ENCODE assay signal across 12 cellular contexts in the genomic region with DNA sequence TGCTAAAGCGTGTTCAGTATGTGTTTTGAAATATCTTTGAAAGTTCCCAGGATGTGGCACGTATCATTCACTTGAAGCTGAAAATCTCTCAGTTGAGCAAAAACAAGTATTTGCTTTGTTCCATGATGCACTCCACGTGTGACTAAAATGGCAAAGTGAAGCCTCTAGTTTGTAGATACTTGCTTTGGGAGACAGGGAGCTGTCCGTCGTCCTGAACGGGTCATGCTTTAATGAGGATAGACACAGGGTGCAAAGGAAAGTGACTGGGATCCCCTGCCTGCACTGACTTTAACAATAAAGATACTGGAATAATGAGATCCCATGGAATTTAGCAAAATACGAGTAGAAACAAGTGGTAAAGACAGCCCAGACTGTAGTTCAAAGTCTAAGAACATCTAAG.
A peak's percentile ranks its signal among the peaks of the same experiment; 100 is the strongest.
DNase-seq lines count a peak whose midpoint lies in the region; ATAC-seq, FAIRE-seq and TF ChIP-seq lines count a peak whose summit lies in the region.
"Had no signal": no experiment of that assay in that cellular context is flagged by ENCODE, and none has a peak within 500 bp of the region (broad histone marks: within the 10 kb centered on the region; RNA-seq: fewer than 3 reads in every experiment).

No MANE protein-coding gene starts in this region.

- H3K9me3 Mint-ChIP-seq in astrocyte (ENCODE audit: unreplicated experiment), result no peaks in the 10 kb centered on the region
- peaks cover 9% of the 10 kb centered on the region for H3K9me3 Mint-ChIP-seq in activated T-cell treated with anti-CD3 and anti-CD28 coated beads, Interleukin-2, amount 50 U/mL, for 24 hours

- intact Hi-C loops in Right ventricle myocardium inferior (cut with DNase I), result no loop called here

- H3K4me1 Mint-ChIP-seq in astrocyte (ENCODE audit: low read depth, unreplicated experiment), result peaks cover 14% of the 10 kb centered on the region
- no peaks in the 10 kb centered on the region for H3K4me1 Mint-ChIP-seq in activated T-cell treated with anti-CD3 and anti-CD28 coated beads, Interleukin-2, amount 50 U/mL, for 24 hours (ENCODE audit: low read depth)

- no peak overlapping the region for H3K27ac Mint-ChIP-seq in astrocyte (ENCODE audit: unreplicated experiment)
- H3K27ac Mint-ChIP-seq in activated T-cell treated with anti-CD3 and anti-CD28 coated beads, Interleukin-2, amount 50 U/mL, for 24 hours, result no peak overlapping the region

- H3K79me2 ChIP-seq in astrocyte (ENCODE audit: insufficient read depth, low read length), result no peaks in the 10 kb centered on the region

- H3K27me3 ChIP-seq in cardiac muscle cell (peaks cover 5% of the 10 kb centered on the region), astrocyte (ENCODE audit: insufficient read depth, low read length) (no peaks in the 10 kb centered on the region), iPS DF 6.9 (ENCODE audit: control insufficient read depth, insufficient read depth, low read length) (no peaks in the 10 kb centered on the region)

- H3K27ac ChIP-seq in cardiac muscle cell (no peak overlapping the region), astrocyte (ENCODE audit: low read depth, low read length) (no peak overlapping the region), iPS DF 6.9 (ENCODE audit: low read length) (no peak overlapping the region)

- no peaks in the 10 kb centered on the region for H3K4me1 ChIP-seq in cardiac muscle cell (ENCODE audit: low read depth)
- H3K4me1 ChIP-seq in astrocyte (ENCODE audit: insufficient read depth, low read length), result no peaks in the 10 kb centered on the region
- no peaks in the 10 kb centered on the region for H3K4me1 ChIP-seq in iPS DF 6.9 (ENCODE audit: control insufficient read depth, insufficient read depth, low read length)

- no peak overlapping the region for H3K4me3 ChIP-seq in cardiac muscle cell
- no peak overlapping the region for H3K4me3 ChIP-seq in astrocyte (ENCODE audit: insufficient read depth, low read depth, low read length)
- H3K4me3 ChIP-seq in iPS DF 6.9 (ENCODE audit: low read length), result no peak overlapping the region

- H3K9me3 ChIP-seq in cardiac muscle cell (ENCODE audit: low read depth), result no peaks in the 10 kb centered on the region
- no peaks in the 10 kb centered on the region for H3K9me3 ChIP-seq in astrocyte (ENCODE audit: insufficient read depth, low read depth, low read length)
- H3K9me3 ChIP-seq in iPS DF 6.9 (ENCODE audit: control insufficient read depth, insufficient read depth, low read length), result no peaks in the 10 kb centered on the region

- WGBS in iPS DF 6.9 (ENCODE audit: insufficient coverage, insufficient read length), result no CpG with 5 or more reads among the region's 7 CpGs

- DNase-seq in cardiac muscle cell (ENCODE audit: low read depth in 1 of 2, low spot score in 1 of 2) (peak; percentile 20 to 77), Right ventricle myocardium inferior (ENCODE audit: missing footprints) (no peak), astrocyte (ENCODE audit: low read depth) (peak; percentile 42), iPS DF 6.9 (ENCODE audit: low read depth, low spot score) (peak; percentile 31), cerebellar nuclear complex (lab: John Stamatoyannopoulos, UW) (no peak), AG08395 (ENCODE audit: low spot score) (no peak), DMS79 (lab: John Stamatoyannopoulos, UW) (no peak)
- no peak for DNase-seq in activated T-cell treated with anti-CD3 and anti-CD28 coated beads, Interleukin-2, amount 50 U/mL, for 24 hours
- DNase-seq: AML-193; central memory CD4-positive, alpha-beta T cell; NCI-H1092 treated with DMSO at 0.1 percent for 48 hours; NK-92 treated with Interleukin-12 subunit alpha and Interleukin-12 subunit beta, amount 100 ng/mL, for 24 hours had no signal

- no peak for ATAC-seq in Right ventricle myocardium inferior

- H3K9ac ChIP-seq in astrocyte (ENCODE audit: low read length), result no peak overlapping the region

- peak; percentile 23 for FAIRE-seq in astrocyte (lab: Jason Lieb, UNC)

- TF ChIP-seq CTCF in cardiac muscle cell (IDR thresholded peaks at IDR 0.05; ENCODE audit: low read depth, low read length), result no peak
- no peak for TF ChIP-seq CTCF in astrocyte (IDR thresholded peaks at IDR 0.05; ENCODE audit: insufficient read depth, low read depth, low read length)

- H3K4me2 ChIP-seq in astrocyte (ENCODE audit: low read length), result no peak overlapping the region

- H2AFZ ChIP-seq in astrocyte (ENCODE audit: low read depth, low read length), result no peak overlapping the region

- H3K27me3 Mint-ChIP-seq in astrocyte (ENCODE audit: low read depth, unreplicated experiment), result no peaks in the 10 kb centered on the region
- H3K27me3 Mint-ChIP-seq in activated T-cell treated with anti-CD3 and anti-CD28 coated beads, Interleukin-2, amount 50 U/mL, for 24 hours, result no peaks in the 10 kb centered on the region

- H3K36me3 Mint-ChIP-seq in astrocyte (ENCODE audit: low read depth, unreplicated experiment), result no peaks in the 10 kb centered on the region
- H3K36me3 Mint-ChIP-seq in activated T-cell treated with anti-CD3 and anti-CD28 coated beads, Interleukin-2, amount 50 U/mL, for 24 hours (ENCODE audit: low read depth), result no peaks in the 10 kb centered on the region

- H3K36me3 ChIP-seq in cardiac muscle cell (no peaks in the 10 kb centered on the region), astrocyte (ENCODE audit: insufficient read depth, low read length) (no peaks in the 10 kb centered on the region), iPS DF 6.9 (ENCODE audit: control insufficient read depth, insufficient read depth, low read length) (no peaks in the 10 kb centered on the region)

- no peaks in the 10 kb centered on the region for H4K20me1 ChIP-seq in astrocyte (ENCODE audit: insufficient read depth, low read length)

- H3K4me3 Mint-ChIP-seq in astrocyte (ENCODE audit: unreplicated experiment), result no peak overlapping the region
- no peak overlapping the region for H3K4me3 Mint-ChIP-seq in activated T-cell treated with anti-CD3 and anti-CD28 coated beads, Interleukin-2, amount 50 U/mL, for 24 hours

Comparison
In these comparisons a context has a peak if more than half of its experiments do, and no peak if none do; other contexts are left out.
1. DNase-seq: peak in cardiac muscle cell (2 of 2), astrocyte (single experiment) and iPS DF 6.9 (single experiment); none in Right ventricle myocardium inferior (single experiment), activated T-cell treated with anti-CD3 and anti-CD28 coated beads, Interleukin-2, amount 50 U/mL, for 24 hours (single experiment), cerebellar nuclear complex (0 of 2), AG08395 (single experiment) and DMS79 (single experiment).